ENCODE assay signal across 9 cellular contexts in the genomic region with DNA sequence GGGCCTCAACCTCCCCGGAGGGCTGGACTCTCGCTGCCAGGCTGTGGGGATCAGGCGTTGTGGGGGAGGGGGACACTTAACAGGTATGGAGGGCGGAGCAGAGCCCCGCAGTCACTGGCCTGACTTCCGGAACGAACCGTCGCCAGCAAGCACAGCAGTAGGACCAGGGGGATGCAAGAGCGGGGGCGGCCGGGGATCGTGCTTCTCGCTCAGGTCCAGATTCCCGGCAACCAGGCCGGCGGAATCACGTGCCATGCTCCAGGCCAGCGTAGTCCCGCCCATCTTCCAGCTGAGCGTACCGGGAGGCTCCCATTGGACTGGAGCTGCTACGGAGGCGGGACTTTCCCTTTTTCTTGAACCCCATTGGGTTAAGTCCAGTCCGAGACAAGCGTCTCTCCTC. TPM values are rescaled to one million over a fixed set of nuclear protein-coding genes. Genes with fewer than 3 reads are reported as not detected.
A peak's percentile ranks its signal among the peaks of the same experiment; 100 is the strongest.
DNase-seq lines count a peak whose midpoint lies in the region; ATAC-seq lines count a peak whose summit lies in the region.
"Had no signal": no experiment of that assay in that cellular context is flagged by ENCODE, and none has a peak within 500 bp of the region (broad histone marks: within the 10 kb centered on the region; RNA-seq: fewer than 3 reads in every experiment).

No MANE protein-coding gene starts in this region.

- ATAC-seq in HG03565 (IDR thresholded peaks at IDR 0.05; ENCODE audit: unreplicated experiment), result peak; percentile 59
- peak; percentile 96 to 99 for ATAC-seq in left cardiac atrium
- no peak for ATAC-seq in HG03571 (IDR thresholded peaks at IDR 0.05; ENCODE audit: unreplicated experiment)

- DNase-seq in AG08395 (ENCODE audit: low spot score), result peak; percentile 48
- DNase-seq in activated naive CD4-positive, alpha-beta T cell (lab: John Stamatoyannopoulos, UW), result peak in 3 of 4 experiments; percentile 28 to 36 (median 28)
- peak; percentile 80 for DNase-seq in left cardiac atrium
- DNase-seq in stimulated activated CD4-positive, alpha-beta T cell treated with anti-CD3 and anti-CD28 coated beads, Interleukin-4, amount 100 ng/mL, for 1 hour, result peak; percentile 47
- no peak for DNase-seq in NCI-H82 (lab: John Stamatoyannopoulos, UW)
- no peak for DNase-seq in HPDE6-E6E7 (ENCODE audit: extremely low spot score)

- intact Hi-C loops in left cardiac atrium (cut with DNase I), result no loop called here

RNA-seq across cellular contexts. Expression of a gene that starts 10.0 kb away (rescaled TPM):
- under 1 TPM; 0.71 to 0.86 TPM for total RNA-seq in left cardiac atrium

RNA-seq across cellular contexts. Expression of a gene that starts 22.1 kb away (rescaled TPM):
- 1 to 10 TPM; 2.2 to 8.3 TPM for total RNA-seq in left cardiac atrium

RNA-seq across cellular contexts. Expression of a gene that starts 22.9 kb away (rescaled TPM):
- total RNA-seq in left cardiac atrium, result 10 to 100 TPM; 10.4 to 11.0 TPM

RNA-seq across cellular contexts. Expression of a gene that starts 41.6 kb away (rescaled TPM):
- total RNA-seq in left cardiac atrium, result not detected
- total RNA-seq: Daoy had no signal

Comparison
In these comparisons a context has a peak if more than half of its experiments do, and no peak if none do; other contexts are left out.
1. DNase-seq: peak in AG08395 (single experiment), activated naive CD4-positive, alpha-beta T cell (3 of 4), left cardiac atrium (single experiment) and stimulated activated CD4-positive, alpha-beta T cell treated with anti-CD3 and anti-CD28 coated beads, Interleukin-4, amount 100 ng/mL, for 1 hour (single experiment); none in NCI-H82 (single experiment) and HPDE6-E6E7 (single experiment).